ENCODE assay signal across 8 cellular contexts in genomic region chr11:96389604-96390402, GRCh38. TPM values are rescaled to one million over a fixed set of nuclear protein-coding genes. Genes with fewer than 3 reads are reported as not detected.
A peak's percentile ranks its signal among the peaks of the same experiment; 100 is the strongest.
DNase-seq lines count a peak whose midpoint lies in the region; ATAC-seq and TF ChIP-seq lines count a peak whose summit lies in the region.

CCDC82 (minus strand) TSS chr11:96389912; CDS start chr11:96384747, 5,165 bp downstream.
JRKL (plus strand) TSS chr11:96390013; CDS start chr11:96390650, 637 bp downstream.

- DNase-seq in NCI-H1105 (lab: John Stamatoyannopoulos, UW), result peak; percentile 96
- DNase-seq in SKM-1 (lab: John Stamatoyannopoulos, UW; ENCODE audit: unreplicated experiment), result peak; percentile 81
- peak; percentile 97 for DNase-seq in activated naive CD8-positive, alpha-beta T cell treated with anti-CD3 and anti-CD28 coated beads for 36 hours
- DNase-seq in cardiac muscle cell (ENCODE audit: low read depth in 1 of 2, low spot score in 1 of 2), result peak; percentile 98
- DNase-seq in tibial artery, result peak; percentile 96 to 98

- no peak within 1 kb of the TSS for H3K9ac ChIP-seq in parathyroid adenoma

- H3K27ac Mint-ChIP-seq in activated naive CD8-positive, alpha-beta T cell treated with anti-CD3 and anti-CD28 coated beads for 36 hours, result peak within 1 kb of the TSS; percentile 96

- H3K27ac ChIP-seq in cardiac muscle cell (peak within 1 kb of the TSS; percentile 91), parathyroid adenoma (peak within 1 kb of the TSS; percentile 64), tibial artery (peak within 1 kb of the TSS; percentile 80 to 90)

- ATAC-seq in HG02642 (IDR thresholded peaks at IDR 0.05; ENCODE audit: poor library complexity, unreplicated experiment), result peak; percentile 97

- H3K79me2 ChIP-seq in parathyroid adenoma, result no peaks in the 10 kb centered on the region

- intact Hi-C loops in tibial artery (cut with DNase I; ENCODE audit: low total_unique reads), result loop anchor here (10.0 kb wide), 1 partner anchor 545 kb away; no protein-coding TSS in a partner anchor

- TF ChIP-seq CTCF in cardiac muscle cell (IDR thresholded peaks at IDR 0.05; ENCODE audit: low read depth, low read length) (no peak), parathyroid adenoma (IDR thresholded peaks at IDR 0.05) (no peak), tibial artery (IDR thresholded peaks at IDR 0.05) (no peak)

- TF ChIP-seq POLR2A in GM10847 (IDR thresholded peaks at IDR 0.05; ENCODE audit: extremely low read depth, insufficient read length), result peak; percentile 84

- H3K4me1 Mint-ChIP-seq in activated naive CD8-positive, alpha-beta T cell treated with anti-CD3 and anti-CD28 coated beads for 36 hours, result peaks cover 56% of the 10 kb centered on the region

- H3K9me3 Mint-ChIP-seq in activated naive CD8-positive, alpha-beta T cell treated with anti-CD3 and anti-CD28 coated beads for 36 hours, result peaks cover 5% of the 10 kb centered on the region

- peaks cover 26% of the 10 kb centered on the region for H3K36me3 Mint-ChIP-seq in activated naive CD8-positive, alpha-beta T cell treated with anti-CD3 and anti-CD28 coated beads for 36 hours

- peak within 1 kb of the TSS; percentile 88 for H2AFZ ChIP-seq in parathyroid adenoma

- H3K4me3 Mint-ChIP-seq in activated naive CD8-positive, alpha-beta T cell treated with anti-CD3 and anti-CD28 coated beads for 36 hours, result peak within 1 kb of the TSS; percentile 87

- no peaks in the 10 kb centered on the region for H3K27me3 ChIP-seq in cardiac muscle cell
- no peaks in the 10 kb centered on the region for H3K27me3 ChIP-seq in parathyroid adenoma (ENCODE audit: control insufficient read depth, insufficient read depth, low read length)
- H3K27me3 ChIP-seq in tibial artery, result no peaks in the 10 kb centered on the region

- H3K4me3 ChIP-seq in cardiac muscle cell (peak within 1 kb of the TSS; percentile 69), parathyroid adenoma (ENCODE audit: low read depth, low read length) (peak within 1 kb of the TSS; percentile 60), tibial artery (peak within 1 kb of the TSS; percentile 77 to 92)

- H3K9me3 ChIP-seq in cardiac muscle cell (ENCODE audit: low read depth) (no peaks in the 10 kb centered on the region), parathyroid adenoma (ENCODE audit: control insufficient read depth, low read length) (no peaks in the 10 kb centered on the region), tibial artery (no peaks in the 10 kb centered on the region)

- H3K4me2 ChIP-seq in parathyroid adenoma (ENCODE audit: low read length), result peak within 1 kb of the TSS; percentile 78

- no peaks in the 10 kb centered on the region for H3K27me3 Mint-ChIP-seq in activated naive CD8-positive, alpha-beta T cell treated with anti-CD3 and anti-CD28 coated beads for 36 hours

- H3K4me1 ChIP-seq in cardiac muscle cell (ENCODE audit: low read depth) (no peaks in the 10 kb centered on the region), parathyroid adenoma (peaks cover 2% of the 10 kb centered on the region), tibial artery (peaks cover 0 to 30% (median 5%) of the 10 kb centered on the region in 4 donors)

- no peaks in the 10 kb centered on the region for H3K36me3 ChIP-seq in cardiac muscle cell
- H3K36me3 ChIP-seq in parathyroid adenoma (ENCODE audit: control insufficient read depth, insufficient read depth, low read length), result no peaks in the 10 kb centered on the region
- no peaks in the 10 kb centered on the region for H3K36me3 ChIP-seq in tibial artery

RNA-seq across cellular contexts. Expression of gene CCDC82, which starts in this region (rescaled TPM):
- total RNA-seq in activated naive CD8-positive, alpha-beta T cell treated with anti-CD3 and anti-CD28 coated beads for 36 hours, result 10 to 100 TPM; 25.0 to 28.3 TPM
- total RNA-seq in cardiac muscle cell, result 6.1 and 17.3 TPM in 2 replicates
- polyA plus RNA-seq in cardiac muscle cell, result 17.3 and 20.3 TPM in 2 replicates

RNA-seq across cellular contexts. Expression of gene JRKL, which starts in this region (rescaled TPM):
- total RNA-seq in activated naive CD8-positive, alpha-beta T cell treated with anti-CD3 and anti-CD28 coated beads for 36 hours, result 1 to 10 TPM; 8.5 to 9.7 TPM
- total RNA-seq in cardiac muscle cell, result 3.0 and 3.8 TPM in 2 replicates
- polyA plus RNA-seq in cardiac muscle cell, result 7.1 and 8.7 TPM in 2 replicates

Comparison
In these comparisons a context has a peak if more than half of its experiments do, and no peak if none do; other contexts are left out.
1. Peak in every context shown above with its lines: DNase-seq, ATAC-seq, H3K4me3 ChIP-seq and H3K27ac ChIP-seq.